Comparison of ENCODE assay signal across 8 cellular contexts in the genomic region with DNA sequence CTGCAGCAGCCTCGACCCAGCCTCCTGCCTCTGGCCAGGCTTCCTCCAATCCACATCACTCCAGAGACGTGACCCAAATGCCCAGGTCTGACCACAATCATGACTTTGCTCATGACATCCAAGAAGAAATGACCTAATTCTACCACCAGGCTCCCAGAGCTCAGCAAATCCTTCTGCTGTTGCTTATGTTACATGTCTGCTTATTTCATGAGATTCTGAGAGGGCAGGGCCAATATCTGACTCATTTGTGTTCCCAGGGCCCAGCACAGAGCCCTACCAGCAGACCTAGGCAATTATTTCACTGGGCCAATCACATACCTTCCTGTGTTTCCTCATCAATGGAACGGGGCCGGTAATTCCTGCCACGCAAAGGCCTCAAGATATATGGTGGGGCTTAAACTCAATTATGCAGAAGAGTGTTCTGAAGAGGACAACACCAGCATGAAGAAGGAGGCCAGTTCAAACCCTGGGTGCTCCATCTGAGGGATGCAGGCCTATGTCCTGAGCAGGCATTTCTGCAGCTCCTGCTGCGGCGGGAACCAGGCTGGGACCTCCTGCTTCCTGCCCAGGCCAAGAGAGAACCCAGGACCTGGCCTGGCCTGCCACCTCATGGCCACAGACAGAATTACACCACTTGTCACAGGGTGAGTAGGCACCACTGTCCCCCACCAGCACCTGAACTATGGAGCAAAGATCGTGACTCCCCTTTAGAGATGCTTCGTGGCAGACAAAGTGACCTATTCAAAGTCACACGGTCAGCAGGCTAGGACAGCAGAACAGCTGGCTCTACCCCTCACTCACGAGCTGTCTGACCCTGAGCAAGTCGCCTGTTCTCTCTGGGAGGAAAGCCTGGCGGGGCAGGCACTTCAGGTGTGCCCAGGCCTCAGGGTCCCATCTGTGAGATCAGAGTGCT.
DNase-seq lines count a peak whose midpoint lies in the region; ATAC-seq and TF ChIP-seq lines count a peak whose summit lies in the region.

No MANE protein-coding gene starts in this region.

- peaks cover 37% of the 10 kb centered on the region for H3K4me1 Mint-ChIP-seq in central memory CD8-positive, alpha-beta T cell

- H3K27ac ChIP-seq in DND-41 (ENCODE audit: low read length): peak overlapping the region; percentile 37

- H3K9me3 ChIP-seq in DND-41 (ENCODE audit: insufficient read depth, low read length, severe bottlenecking): no peaks in the 10 kb centered on the region

- H3K9ac ChIP-seq in DND-41 (ENCODE audit: low read depth, low read length): peak overlapping the region; percentile 15; the same call in 1 of the 2 replicates

- POLR2A ChIA-PET in HEK293T (lab: Yijun Ruan, JAX): interaction anchor here (0.7 to 1.7 kb wide), 3 partner anchors 13 to 274 kb away, joined by 3 to 4 read pairs (median 3); a partner anchor contains a TSS

- no peaks in the 10 kb centered on the region for H3K27me3 ChIP-seq in DND-41 (ENCODE audit: insufficient read depth, low read length, poor library complexity)

- H3K4me2 ChIP-seq in DND-41 (ENCODE audit: insufficient read depth, low read length): peak overlapping the region; percentile 41

- no peaks in the 10 kb centered on the region for H3K9me3 Mint-ChIP-seq in central memory CD8-positive, alpha-beta T cell

- peaks cover 33% of the 10 kb centered on the region for H3K36me3 Mint-ChIP-seq in central memory CD8-positive, alpha-beta T cell (ENCODE audit: insufficient read depth)

- peak overlapping the region; percentile 100 for H3K27ac Mint-ChIP-seq in central memory CD8-positive, alpha-beta T cell (ENCODE audit: low read depth)

- H3K79me2 ChIP-seq in DND-41 (ENCODE audit: insufficient read depth, low read length): peaks cover 79% of the 10 kb centered on the region

- H3K4me1 ChIP-seq in DND-41 (ENCODE audit: insufficient read depth, low read length): peaks cover 51% of the 10 kb centered on the region

- peaks cover 85% of the 10 kb centered on the region for H3K36me3 ChIP-seq in DND-41 (ENCODE audit: insufficient read depth, low read length)

- peaks cover 52% of the 10 kb centered on the region for H4K20me1 ChIP-seq in DND-41 (ENCODE audit: insufficient read depth, low read length)

- no peak overlapping the region for H3K4me3 ChIP-seq in DND-41 (ENCODE audit: low read depth in 1 of 2, low read length in 2 of 2)

- peak; percentile 97 for TF ChIP-seq CTCF in DND-41 (IDR thresholded peaks at IDR 0.05; ENCODE audit: borderline replicate concordance, extremely low read depth, low read length, poor library complexity, severe bottlenecking)

- no peak overlapping the region for H2AFZ ChIP-seq in DND-41 (ENCODE audit: low read depth, low read length)

- CTCF ChIA-PET in HEK293T (lab: Yijun Ruan, JAX): interaction anchor here (0.6 to 2.1 kb wide), 11 partner anchors 14 to 244 kb away, joined by 3 to 15 read pairs (median 3); a partner anchor contains a TSS

- ATAC-seq in DND-41 (ENCODE audit: insufficient read depth, low read depth) (peak; percentile 90), HG03342 (IDR thresholded peaks at IDR 0.05; ENCODE audit: unreplicated experiment) (no peak)
- peak; percentile 50 to 56 for ATAC-seq in activated CD4-positive, CD25-positive, alpha-beta regulatory T cell treated with anti-CD3 and anti-CD28 coated beads, Interleukin-2, amount 50 U/mL, for 24 hours
- ATAC-seq in central memory CD8-positive, alpha-beta T cell (replicated peaks; ENCODE audit: extremely low read depth, poor library complexity, severe bottlenecking): peak; percentile 50

- DNase-seq in DND-41 (peak; percentile 85), HEK293T (ENCODE audit: extremely low spot score) (peak; percentile 76), NCI-H2171 treated with DMSO at 0.1 percent for 48 hours (lab: John Stamatoyannopoulos, UW) (peak; percentile 59), left kidney (ENCODE audit: low read depth, low spot score) (peak; percentile 91)
- peak; percentile 82 to 88 for DNase-seq in central memory CD8-positive, alpha-beta T cell (ENCODE audit: low spot score in 2 of 2)
- peak; percentile 77 for DNase-seq in stimulated activated CD4-positive, alpha-beta T cell treated with anti-CD3 and anti-CD28 coated beads, Interleukin-1b, Interleukin-23, amount 100 ng/mL, for 4 hours (ENCODE audit: low read depth in 2 of 2)

- no peaks in the 10 kb centered on the region for H3K27me3 Mint-ChIP-seq in central memory CD8-positive, alpha-beta T cell

- peak overlapping the region; percentile 74 for H3K4me3 Mint-ChIP-seq in central memory CD8-positive, alpha-beta T cell

TF ChIP-seq in HEK293T, 16 proteins besides CTCF, POLR2A, EP300 and RAD21:
- TF ChIP-seq ZNF384 (IDR thresholded peaks at IDR 0.05): no peak
- TF ChIP-seq LEF1 (IDR thresholded peaks at IDR 0.05; ENCODE audit: borderline replicate concordance): no peak
- no peak for TF ChIP-seq ELF4 (IDR thresholded peaks at IDR 0.05)
- no peak for TF ChIP-seq TARDBP (IDR thresholded peaks at IDR 0.05)
- no peak for TF ChIP-seq FOXM1 (IDR thresholded peaks at IDR 0.05; ENCODE audit: borderline replicate concordance)
- TF ChIP-seq CTBP1 (IDR thresholded peaks at IDR 0.05; ENCODE audit: borderline replicate concordance): no peak
- TF ChIP-seq ARNT (IDR thresholded peaks at IDR 0.05): no peak
- TF ChIP-seq NFRKB (IDR thresholded peaks at IDR 0.05): no peak
- no peak for TF ChIP-seq SUZ12 (IDR thresholded peaks at IDR 0.05)
